ENCODE assay signal across 9 cellular contexts in genomic region chr22:36180038-36180880, GRCh38. TPM values are rescaled to one million over a fixed set of nuclear protein-coding genes. Genes with fewer than 3 reads are reported as not detected.
DNase-seq lines count a peak whose midpoint lies in the region; ATAC-seq and TF ChIP-seq lines count a peak whose summit lies in the region.
"Had no signal": no experiment of that assay in that cellular context is flagged by ENCODE, and none has a peak within 500 bp of the region (broad histone marks: within the 10 kb centered on the region; RNA-seq: fewer than 3 reads in every experiment).

No MANE protein-coding gene starts in this region.

- no peak overlapping the region for H3K27ac ChIP-seq in 22Rv1
- H3K27ac ChIP-seq: skin epidermis had no signal

- DNase-seq in GM13976 (ENCODE audit: low spot score) (peak; percentile 84), NOMO-1 (lab: John Stamatoyannopoulos, UW; ENCODE audit: unreplicated experiment in 2 of 2) (peak; percentile 63 to 66), epidermal melanocyte (ENCODE audit: insufficient read length, low spot score) (peak; percentile 71), mucosa of descending colon (peak; percentile 79 to 95 (median 85)), DMS114 treated with DMSO at 0.1 percent for 48 hours (lab: John Stamatoyannopoulos, UW; ENCODE audit: unreplicated experiment) (no peak)
- DNase-seq in activated CD8-positive, alpha-beta memory T cell treated with anti-CD3 and anti-CD28 coated beads, Interleukin-2, amount 50 U/mL, for 1 hour (ENCODE audit: extremely low read depth) = peak; percentile 71
- peak; percentile 63 to 88 for DNase-seq in stimulated activated CD8-positive, alpha-beta memory T cell treated with anti-CD3 and anti-CD28 coated beads, Interleukin-4, amount 100 ng/mL, for 4 hours (ENCODE audit: low read depth in 2 of 2, low spot score in 1 of 2)

- H3K4me1 ChIP-seq in mucosa of descending colon (ENCODE audit: low read depth) = no peaks in the 10 kb centered on the region

- TF ChIP-seq CTCF in 22Rv1 (IDR thresholded peaks at IDR 0.05) = peak; percentile 91
- peak; percentile 73 for TF ChIP-seq CTCF in GM13976 (IDR thresholded peaks at IDR 0.05; ENCODE audit: borderline replicate concordance, control extremely low read depth, extremely low read depth, insufficient read depth, missing control alignments)
- peak; percentile 78 for TF ChIP-seq CTCF in mucosa of descending colon (IDR thresholded peaks at IDR 0.05)

- no peaks in the 10 kb centered on the region for H3K9me3 ChIP-seq in mucosa of descending colon

- peak; percentile 95 for ATAC-seq in mucosa of descending colon

- no peaks in the 10 kb centered on the region for H3K36me3 ChIP-seq in mucosa of descending colon (ENCODE audit: low read depth)

- H3K4me3 ChIP-seq in mucosa of descending colon = no peak overlapping the region
- H3K4me3 ChIP-seq: skin epidermis had no signal

- in situ Hi-C loops in GM13976 (cut with MboI; ENCODE audit: low sequenced_read_pairs, unreplicated experiment) = no loop called here

- intact Hi-C loops in mucosa of descending colon (cut with DNase I, micrococcal nuclease) = loop anchor here in 1 of 2 donors (5.0 kb wide), 1 partner anchor 33 kb away; no protein-coding TSS in a partner anchor

RNA-seq across cellular contexts. Expression of gene APOL3, which starts 19.7 kb away (rescaled TPM):
- 10 to 100 TPM; 11.4 to 29.3 (median 20.5) TPM for total RNA-seq in mucosa of descending colon

RNA-seq across cellular contexts. Expression of gene APOL4, which starts 21.4 kb away (rescaled TPM):
- 1 to 10 TPM; 1.7 to 4.3 (median 2.7) TPM for total RNA-seq in mucosa of descending colon

RNA-seq across cellular contexts. Expression of gene APOL2, which starts 59.1 kb away (rescaled TPM):
- total RNA-seq in mucosa of descending colon = 10 to 100 TPM; 46.3 to 64.8 (median 56.3) TPM
